ENCODE assay signal across 35 cellular contexts in genomic region chr1:17314491-17314971, GRCh38. TPM values are rescaled to one million over a fixed set of nuclear protein-coding genes. Genes with fewer than 3 reads are reported as not detected.
DNase-seq lines count a peak whose midpoint lies in the region; ATAC-seq, FAIRE-seq and TF ChIP-seq lines count a peak whose summit lies in the region.
"Had no signal": no experiment of that assay in that cellular context is flagged by ENCODE, and none has a peak within 500 bp of the region (broad histone marks: within the 10 kb centered on the region; RNA-seq: fewer than 3 reads in every experiment).

No MANE protein-coding gene starts in this region.

- H3K27me3 ChIP-seq in mesendoderm (ENCODE audit: insufficient read depth, low read length, poor library complexity), result no peaks in the 10 kb centered on the region
- H3K27me3 ChIP-seq in heart left ventricle, result peaks cover 0 to 60% (median 9%) of the 10 kb centered on the region in 9 donors
- H3K27me3 ChIP-seq: cardiac muscle cell, Peyer's patch had no signal

- H3K18ac ChIP-seq in mesendoderm (ENCODE audit: low read length), result no peak overlapping the region

- H3K27ac Mint-ChIP-seq in natural killer cell treated with Interleukin-12 subunit alpha and Interleukin-12 subunit beta and Interleukin-15 and Interleukin-18, amount 100 ng/mL, for 72 hours, result no peak overlapping the region
- no peak overlapping the region for H3K27ac Mint-ChIP-seq in natural killer cell
- H3K27ac Mint-ChIP-seq: activated naive CD4-positive, alpha-beta T cell treated with anti-CD3 and anti-CD28 coated beads, Interleukin-2, amount 50 U/mL, for 24 hours; B cell; endodermal cell had no signal

- no peak for TF ChIP-seq POLR2A in heart left ventricle (IDR thresholded peaks at IDR 0.05)

- no peak overlapping the region for H2BK120ac ChIP-seq in mesendoderm (ENCODE audit: low read depth, low read length)

- FAIRE-seq in urothelium cell line (lab: Jason Lieb, UNC), result peak; percentile 20
- FAIRE-seq: A549, small intestine, TTC549 had no signal

- H3K4me1 ChIP-seq in mesendoderm (ENCODE audit: control insufficient read depth, low read depth, low read length) (peaks cover 4% of the 10 kb centered on the region), heart left ventricle (no peaks in the 10 kb centered on the region)
- H3K4me1 ChIP-seq: Peyer's patch, SJSA1, transverse colon had no signal

- H3K56ac ChIP-seq in mesendoderm (ENCODE audit: low read length), result no peak overlapping the region

- ATAC-seq in natural killer cell treated with Interleukin-12 subunit alpha and Interleukin-12 subunit beta and Interleukin-15 and Interleukin-18, amount 100 ng/mL, for 72 hours, result peak; percentile 14 to 29
- ATAC-seq in natural killer cell, result no peak
- ATAC-seq in left lobe of liver, result no peak
- no peak for ATAC-seq in heart left ventricle
- ATAC-seq: A549; activated CD4-positive, CD25-positive, alpha-beta regulatory T cell treated with anti-CD3 and anti-CD28 coated beads, Interleukin-2, amount 50 U/mL, for 24 hours; left lung had no signal

- H3K36me3 Mint-ChIP-seq in natural killer cell treated with Interleukin-12 subunit alpha and Interleukin-12 subunit beta and Interleukin-15 and Interleukin-18, amount 100 ng/mL, for 72 hours, result no peaks in the 10 kb centered on the region
- no peaks in the 10 kb centered on the region for H3K36me3 Mint-ChIP-seq in natural killer cell
- H3K36me3 Mint-ChIP-seq: activated naive CD4-positive, alpha-beta T cell treated with anti-CD3 and anti-CD28 coated beads, Interleukin-2, amount 50 U/mL, for 24 hours; CD8-positive, alpha-beta memory T cell; naive B cell had no signal

- H4K8ac ChIP-seq in mesendoderm (ENCODE audit: low read depth, low read length), result no peak overlapping the region

- intact Hi-C loops in natural killer cell (cut with micrococcal nuclease), result no loop called here
- intact Hi-C loops in heart left ventricle (cut with DNase I), result no loop called here

- no peak overlapping the region for H3K4me2 ChIP-seq in mesendoderm (ENCODE audit: low read length)
- H3K4me2 ChIP-seq: A549 had no signal

- H3K23ac ChIP-seq in mesendoderm (ENCODE audit: low read length), result no peak overlapping the region

- H3K9ac ChIP-seq in mesendoderm (ENCODE audit: low read length), result no peak overlapping the region

- H3K9me3 ChIP-seq in heart left ventricle, result peaks cover 0 to 1% (median 0%) of the 10 kb centered on the region in 12 donors
- H3K9me3 ChIP-seq: A549, HAP-1, left lung, Peyer's patch, SJSA1, transverse colon had no signal

- H3K9me3 Mint-ChIP-seq in natural killer cell treated with Interleukin-12 subunit alpha and Interleukin-12 subunit beta and Interleukin-15 and Interleukin-18, amount 100 ng/mL, for 72 hours, result no peaks in the 10 kb centered on the region
- H3K9me3 Mint-ChIP-seq in natural killer cell, result no peaks in the 10 kb centered on the region
- H3K9me3 Mint-ChIP-seq: activated naive CD4-positive, alpha-beta T cell treated with anti-CD3 and anti-CD28 coated beads, Interleukin-2, amount 50 U/mL, for 24 hours had no signal

- H3K79me2 ChIP-seq in mesendoderm (ENCODE audit: control insufficient read depth, insufficient read depth, low read length), result no peaks in the 10 kb centered on the region

- no peaks in the 10 kb centered on the region for H3K4me1 Mint-ChIP-seq in natural killer cell treated with Interleukin-12 subunit alpha and Interleukin-12 subunit beta and Interleukin-15 and Interleukin-18, amount 100 ng/mL, for 72 hours (ENCODE audit: low read depth in 2 of 2)
- H3K4me1 Mint-ChIP-seq in natural killer cell, result no peaks in the 10 kb centered on the region
- H3K4me1 Mint-ChIP-seq: B cell; CD8-positive, alpha-beta memory T cell; naive B cell had no signal

- DNase-seq in natural killer cell treated with Interleukin-12 subunit alpha and Interleukin-12 subunit beta and Interleukin-15 and Interleukin-18, amount 100 ng/mL, for 72 hours (ENCODE audit: low spot score), result no peak
- DNase-seq in natural killer cell (no peak), astrocyte of the cerebellum (ENCODE audit: low read depth) (peak; percentile 19), mesendoderm (peak; percentile 29), urothelium cell line (ENCODE audit: low spot score) (no peak), HT-29 (ENCODE audit: low spot score) (no peak), left lobe of liver (ENCODE audit: low spot score) (no peak), heart left ventricle (no peak)
- DNase-seq: activated CD4-positive, alpha-beta T cell treated with anti-CD3 and anti-CD28 coated beads, Interleukin-2, amount 50 U/mL, for 48 hours; CD8-positive, alpha-beta memory T cell; DMS153; endodermal cell; left lung; naive B cell; NCI-H1092; NCI-H1694 treated with DMSO at 0.1 percent for 48 hours; NCI-H2171; NCI-H510A; small intestine; transverse colon had no signal

- H3K4me3 ChIP-seq in astrocyte of the cerebellum (ENCODE audit: low read depth, low read length) (no peak overlapping the region), mesendoderm (ENCODE audit: low read length) (no peak overlapping the region), heart left ventricle (no peak overlapping the region)
- H3K4me3 ChIP-seq: A549, cardiac muscle cell, HAP-1, left lung, Peyer's patch, SJSA1, transverse colon had no signal

- no peak overlapping the region for H3K27ac ChIP-seq in mesendoderm (ENCODE audit: low read depth, low read length)
- no peak overlapping the region for H3K27ac ChIP-seq in heart left ventricle
- H3K27ac ChIP-seq: A549, cardiac muscle cell, HL-60, left lung, Peyer's patch, SJSA1, transverse colon had no signal

- H2BK5ac ChIP-seq in mesendoderm (ENCODE audit: low read length), result no peak overlapping the region

- TF ChIP-seq CTCF in natural killer cell (IDR thresholded peaks at IDR 0.05) (no peak), astrocyte of the cerebellum (IDR thresholded peaks at IDR 0.05; ENCODE audit: low read depth, low read length, missing control alignments) (no peak), heart left ventricle (IDR thresholded peaks at IDR 0.05) (no peak)

- peak overlapping the region; percentile 38 for H2AK5ac ChIP-seq in mesendoderm (ENCODE audit: low read length)

- no peak overlapping the region for H4K5ac ChIP-seq in mesendoderm (ENCODE audit: low read length)

- in situ Hi-C loops in astrocyte of the cerebellum (cut with HindIII; ENCODE audit: low sequenced_read_pairs), result no loop called here

- H3K4ac ChIP-seq in mesendoderm (ENCODE audit: low read depth, low read length), result no peak overlapping the region

- peaks cover 13% of the 10 kb centered on the region in 2 donors for H3K27me3 Mint-ChIP-seq in natural killer cell treated with Interleukin-12 subunit alpha and Interleukin-12 subunit beta and Interleukin-15 and Interleukin-18, amount 100 ng/mL, for 72 hours
- peaks cover under 1 to 12% of the 10 kb centered on the region in 2 donors for H3K27me3 Mint-ChIP-seq in natural killer cell (ENCODE audit: low read depth in 2 of 2)

- H3K36me3 ChIP-seq in mesendoderm (ENCODE audit: control insufficient read depth, insufficient read depth, low read length), result no peaks in the 10 kb centered on the region
- no peaks in the 10 kb centered on the region for H3K36me3 ChIP-seq in heart left ventricle
- H3K36me3 ChIP-seq: cardiac muscle cell, HAP-1, left lung, Peyer's patch, SJSA1, transverse colon had no signal

- no peaks in the 10 kb centered on the region for H3K79me1 ChIP-seq in mesendoderm (ENCODE audit: low read length)

- H2BK15ac ChIP-seq in mesendoderm (replicated peaks; ENCODE audit: low read depth), result no peak overlapping the region

- no CpG with 5 or more reads among the region's 9 CpGs for WGBS in mesendoderm (ENCODE audit: extremely low coverage, insufficient coverage, low lambda C conversion rate)
- 41 to 65% (median 50%) methylated on average over 7 to 9 of the region's 9 CpGs for WGBS in heart left ventricle, 4 donors

- H3K4me3 Mint-ChIP-seq in natural killer cell treated with Interleukin-12 subunit alpha and Interleukin-12 subunit beta and Interleukin-15 and Interleukin-18, amount 100 ng/mL, for 72 hours, result no peak overlapping the region
- no peak overlapping the region for H3K4me3 Mint-ChIP-seq in natural killer cell
- H3K4me3 Mint-ChIP-seq: activated naive CD4-positive, alpha-beta T cell treated with anti-CD3 and anti-CD28 coated beads, Interleukin-2, amount 50 U/mL, for 24 hours; B cell; CD8-positive, alpha-beta memory T cell; endodermal cell; naive B cell had no signal

RNA-seq across cellular contexts. Expression of gene PADI4, which starts 6.5 kb away (rescaled TPM):
- under 1 TPM; 0.33 to 0.86 TPM for total RNA-seq in natural killer cell treated with Interleukin-12 subunit alpha and Interleukin-12 subunit beta and Interleukin-15 and Interleukin-18, amount 100 ng/mL, for 72 hours
- total RNA-seq in natural killer cell, result 10 to 100 TPM in 1 of 3 donors, 1 to 10 TPM in 2; 1.4 to 11.6 (median 1.7) TPM
- polyA plus RNA-seq in mesendoderm (2013, experiment 1 of 2), result 0.13 TPM
- polyA plus RNA-seq in mesendoderm (2013, experiment 2 of 2), result 0.07 TPM
- not detected in 2 replicates for total RNA-seq in HT-29 (2014; rRNA removed; shearing (Covaris generic))
- 0.45 TPM for total RNA-seq in left lobe of liver
- total RNA-seq in heart left ventricle, result 1 to 10 TPM in 2 of 9 donors, under 1 TPM in 5, not detected in 2; 0.25 to 2.3 (median 0.42) TPM
- under 1 TPM; 0.08 to 0.35 TPM for polyA plus RNA-seq in heart left ventricle
- total RNA-seq: cardiac muscle cell, endodermal cell, esophagus mucosa, G401, Peyer's patch, SJSA1, transverse colon had no signal
- polyA plus RNA-seq: A549, cardiac muscle cell had no signal

RNA-seq across cellular contexts. Expression of gene PADI6, which starts 57.5 kb away (rescaled TPM):
- total RNA-seq in natural killer cell treated with Interleukin-12 subunit alpha and Interleukin-12 subunit beta and Interleukin-15 and Interleukin-18, amount 100 ng/mL, for 72 hours, result not detected
- total RNA-seq in natural killer cell (not detected), left lobe of liver (not detected), heart left ventricle (not detected)
- not detected for polyA plus RNA-seq in mesendoderm (2013, experiment 1 of 2)
- 0.03 TPM for polyA plus RNA-seq in mesendoderm (2013, experiment 2 of 2)
- not detected in 2 replicates for total RNA-seq in HT-29 (2014; rRNA removed; shearing (Covaris generic))
- polyA plus RNA-seq in heart left ventricle, result not detected
- total RNA-seq: B cell; cardiac muscle cell; CD8-positive, alpha-beta memory T cell; endodermal cell; esophagus mucosa; G401; left lung; mesenteric fat pad; omental fat pad; Peyer's patch; SJSA1; T-helper 1 cell treated with Interleukin-12 subunit alpha and Interleukin-12 subunit beta and Interleukin-4 antibody, amounts not matched to agents 30 ng/mL and 1 ng/mL, for 36 hours; transverse colon had no signal
- polyA plus RNA-seq: A549; cardiac muscle cell; CD8-positive, alpha-beta memory T cell; small intestine had no signal

Comparison
In these comparisons a context has a peak if more than half of its experiments do, and no peak if none do; other contexts are left out.
1. ATAC-seq: peak in natural killer cell treated with Interleukin-12 subunit alpha and Interleukin-12 subunit beta and Interleukin-15 and Interleukin-18, amount 100 ng/mL, for 72 hours (2 of 2); none in natural killer cell (0 of 3), left lobe of liver (single experiment) and heart left ventricle (0 of 4).
2. DNase-seq: peak in astrocyte of the cerebellum (single experiment) and mesendoderm (single experiment); none in natural killer cell treated with Interleukin-12 subunit alpha and Interleukin-12 subunit beta and Interleukin-15 and Interleukin-18, amount 100 ng/mL, for 72 hours (single experiment), natural killer cell (single experiment), urothelium cell line (single experiment), HT-29 (single experiment), left lobe of liver (single experiment) and heart left ventricle (0 of 5).